In the genomic region with DNA sequence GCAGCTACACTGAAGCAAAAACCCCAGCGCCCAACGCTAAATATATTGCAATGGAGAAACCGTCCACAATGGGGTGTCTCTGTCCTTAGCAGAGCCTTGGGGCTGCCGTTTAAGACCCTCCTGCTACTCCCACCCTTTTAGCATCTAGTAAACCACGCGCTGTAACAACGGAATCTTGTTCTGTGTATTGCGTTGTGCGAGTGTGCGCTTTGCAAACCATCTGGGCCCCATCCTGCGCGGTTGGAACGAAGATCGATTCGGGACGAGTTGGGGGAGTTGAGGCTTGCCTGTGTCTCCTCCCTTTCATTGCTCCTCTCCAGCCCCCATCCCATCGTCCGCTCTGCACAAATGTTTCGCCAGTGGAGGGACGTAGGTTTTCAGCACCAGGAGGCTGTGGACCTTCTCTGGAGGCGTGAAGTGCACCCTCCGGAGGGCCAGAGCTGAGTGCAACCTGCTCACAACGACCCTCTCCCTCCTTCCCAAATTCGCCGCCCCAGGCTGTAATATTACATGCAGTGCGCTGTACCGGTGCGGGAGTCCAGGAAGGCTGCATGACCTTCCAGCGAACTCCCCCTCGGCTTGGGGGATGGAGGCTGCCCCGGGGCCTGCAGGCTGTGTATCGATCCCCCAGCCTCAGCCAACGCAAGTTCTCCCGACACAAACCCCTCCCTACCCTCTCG, we compare ENCODE assay signal across 1 cellular context.
TF ChIP-seq lines count a peak whose summit lies in the region.

No MANE protein-coding gene starts in this region.

TF ChIP-seq in HepG2, 621 proteins besides CTCF, POLR2A, EP300 and RAD21 (continued from another document and continues in another):
- TF ChIP-seq EHMT2 (IDR thresholded peaks at IDR 0.05; ENCODE audit: borderline replicate concordance, low read depth, low read length) (no peak), ZNF678 (CRISPR knock-in tag; IDR thresholded peaks at IDR 0.05) (no peak), JARID2 (CRISPR knock-in tag; IDR thresholded peaks at IDR 0.05; ENCODE audit: insufficient replicate concordance) (no peak), CBX2 (IDR thresholded peaks at IDR 0.05; ENCODE audit: low read depth, low read length) (no peak), CBX2 (CRISPR knock-in tag; IDR thresholded peaks at IDR 0.05; ENCODE audit: low read depth) (no peak), TP53 (CRISPR knock-in tag; conservative IDR thresholded peaks at IDR 0.05) (no peak), ZNF564 (CRISPR knock-in tag; IDR thresholded peaks at IDR 0.05) (no peak), IRX3 (CRISPR knock-in tag; IDR thresholded peaks at IDR 0.05; ENCODE audit: borderline replicate concordance, low read depth) (no peak), ZBTB38 (CRISPR knock-in tag; IDR thresholded peaks at IDR 0.05) (no peak), MIXL1 (CRISPR knock-in tag; IDR thresholded peaks at IDR 0.05) (no peak), NBN (conservative IDR thresholded peaks at IDR 0.05) (no peak), ZNF709 (CRISPR knock-in tag; IDR thresholded peaks at IDR 0.05) (no peak; the same call in 1 of the 2 replicates), FOXP1 (IDR thresholded peaks at IDR 0.05) (no peak), FOXP1 (CRISPR knock-in tag; IDR thresholded peaks at IDR 0.05) (no peak), HDAC1 (CRISPR knock-in tag; IDR thresholded peaks at IDR 0.05) (peak; percentile 60; the same call in 1 of the 2 replicates), TSC22D2 (CRISPR knock-in tag; IDR thresholded peaks at IDR 0.05; ENCODE audit: borderline replicate concordance) (no peak), CCDC6 (CRISPR knock-in tag; IDR thresholded peaks at IDR 0.05) (peak; percentile 3; the same call in 1 of the 2 replicates), SNAI1 (CRISPR knock-in tag; IDR thresholded peaks at IDR 0.05; ENCODE audit: borderline replicate concordance) (no peak), ZFP37 (CRISPR knock-in tag; IDR thresholded peaks at IDR 0.05; ENCODE audit: borderline replicate concordance) (no peak), ZNF367 (CRISPR knock-in tag; IDR thresholded peaks at IDR 0.05; ENCODE audit: borderline replicate concordance) (no peak), KDM6A (CRISPR knock-in tag; IDR thresholded peaks at IDR 0.05; ENCODE audit: low read depth) (no peak), RELA (CRISPR knock-in tag; IDR thresholded peaks at IDR 0.05) (no peak), POLR2G (IDR thresholded peaks at IDR 0.05; ENCODE audit: low read depth, low read length) (no peak), TCF7L2 (IDR thresholded peaks at IDR 0.05; ENCODE audit: low read depth, low read length) (no peak), RORA (CRISPR knock-in tag; IDR thresholded peaks at IDR 0.05) (no peak), ZNF883 (CRISPR knock-in tag; IDR thresholded peaks at IDR 0.05; ENCODE audit: not compliant biosample characterization) (no peak), MIER3 (CRISPR knock-in tag; IDR thresholded peaks at IDR 0.05; ENCODE audit: borderline replicate concordance) (no peak), PAF1 (CRISPR knock-in tag; IDR thresholded peaks at IDR 0.05) (no peak), ARNT (IDR thresholded peaks at IDR 0.05) (no peak), RXRA (CRISPR knock-in tag; IDR thresholded peaks at IDR 0.05) (peak; percentile 79), PCBP1 (IDR thresholded peaks at IDR 0.05; ENCODE audit: borderline replicate concordance, low read depth, low read length) (peak; percentile 37; the same call in 1 of the 2 replicates), HCFC1 (IDR thresholded peaks at IDR 0.05; ENCODE audit: low read depth, low read length) (no peak), ZFP82 (CRISPR knock-in tag; IDR thresholded peaks at IDR 0.05; ENCODE audit: borderline replicate concordance) (no peak), ZNF263 (CRISPR knock-in tag; IDR thresholded peaks at IDR 0.05) (no peak), SIN3A (IDR thresholded peaks at IDR 0.05; ENCODE audit: borderline replicate concordance, low read depth, low read length) (no peak; the same call in 1 of the 2 replicates), NRL (CRISPR knock-in tag; IDR thresholded peaks at IDR 0.05; ENCODE audit: borderline replicate concordance) (peak; percentile 64; the same call in 1 of the 2 replicates)
- TF ChIP-seq, protein P1, sequence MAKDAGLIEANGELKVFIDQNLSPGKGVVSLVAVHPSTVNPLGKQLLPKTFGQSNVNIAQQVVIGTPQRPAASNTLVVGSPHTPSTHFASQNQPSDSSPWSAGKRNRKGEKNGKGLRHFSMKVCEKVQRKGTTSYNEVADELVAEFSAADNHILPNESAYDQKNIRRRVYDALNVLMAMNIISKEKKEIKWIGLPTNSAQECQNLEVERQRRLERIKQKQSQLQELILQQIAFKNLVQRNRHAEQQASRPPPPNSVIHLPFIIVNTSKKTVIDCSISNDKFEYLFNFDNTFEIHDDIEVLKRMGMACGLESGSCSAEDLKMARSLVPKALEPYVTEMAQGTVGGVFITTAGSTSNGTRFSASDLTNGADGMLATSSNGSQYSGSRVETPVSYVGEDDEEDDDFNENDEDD (CRISPR knock-in tag; IDR thresholded peaks at IDR 0.05; ENCODE audit: borderline replicate concordance) = no peak
- TF ChIP-seq, protein P2, sequence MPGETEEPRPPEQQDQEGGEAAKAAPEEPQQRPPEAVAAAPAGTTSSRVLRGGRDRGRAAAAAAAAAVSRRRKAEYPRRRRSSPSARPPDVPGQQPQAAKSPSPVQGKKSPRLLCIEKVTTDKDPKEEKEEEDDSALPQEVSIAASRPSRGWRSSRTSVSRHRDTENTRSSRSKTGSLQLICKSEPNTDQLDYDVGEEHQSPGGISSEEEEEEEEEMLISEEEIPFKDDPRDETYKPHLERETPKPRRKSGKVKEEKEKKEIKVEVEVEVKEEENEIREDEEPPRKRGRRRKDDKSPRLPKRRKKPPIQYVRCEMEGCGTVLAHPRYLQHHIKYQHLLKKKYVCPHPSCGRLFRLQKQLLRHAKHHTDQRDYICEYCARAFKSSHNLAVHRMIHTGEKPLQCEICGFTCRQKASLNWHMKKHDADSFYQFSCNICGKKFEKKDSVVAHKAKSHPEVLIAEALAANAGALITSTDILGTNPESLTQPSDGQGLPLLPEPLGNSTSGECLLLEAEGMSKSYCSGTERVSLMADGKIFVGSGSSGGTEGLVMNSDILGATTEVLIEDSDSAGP (CRISPR knock-in tag; IDR thresholded peaks at IDR 0.05; ENCODE audit: borderline replicate concordance) = peak; percentile 71; the same call in 1 of the 2 replicates
- TF ChIP-seq, protein P3, sequence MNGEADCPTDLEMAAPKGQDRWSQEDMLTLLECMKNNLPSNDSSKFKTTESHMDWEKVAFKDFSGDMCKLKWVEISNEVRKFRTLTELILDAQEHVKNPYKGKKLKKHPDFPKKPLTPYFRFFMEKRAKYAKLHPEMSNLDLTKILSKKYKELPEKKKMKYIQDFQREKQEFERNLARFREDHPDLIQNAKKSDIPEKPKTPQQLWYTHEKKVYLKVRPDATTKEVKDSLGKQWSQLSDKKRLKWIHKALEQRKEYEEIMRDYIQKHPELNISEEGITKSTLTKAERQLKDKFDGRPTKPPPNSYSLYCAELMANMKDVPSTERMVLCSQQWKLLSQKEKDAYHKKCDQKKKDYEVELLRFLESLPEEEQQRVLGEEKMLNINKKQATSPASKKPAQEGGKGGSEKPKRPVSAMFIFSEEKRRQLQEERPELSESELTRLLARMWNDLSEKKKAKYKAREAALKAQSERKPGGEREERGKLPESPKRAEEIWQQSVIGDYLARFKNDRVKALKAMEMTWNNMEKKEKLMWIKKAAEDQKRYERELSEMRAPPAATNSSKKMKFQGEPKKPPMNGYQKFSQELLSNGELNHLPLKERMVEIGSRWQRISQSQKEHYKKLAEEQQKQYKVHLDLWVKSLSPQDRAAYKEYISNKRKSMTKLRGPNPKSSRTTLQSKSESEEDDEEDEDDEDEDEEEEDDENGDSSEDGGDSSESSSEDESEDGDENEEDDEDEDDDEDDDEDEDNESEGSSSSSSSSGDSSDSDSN (CRISPR knock-in tag; IDR thresholded peaks at IDR 0.05) = peak; percentile 78
- TF ChIP-seq, protein P4, sequence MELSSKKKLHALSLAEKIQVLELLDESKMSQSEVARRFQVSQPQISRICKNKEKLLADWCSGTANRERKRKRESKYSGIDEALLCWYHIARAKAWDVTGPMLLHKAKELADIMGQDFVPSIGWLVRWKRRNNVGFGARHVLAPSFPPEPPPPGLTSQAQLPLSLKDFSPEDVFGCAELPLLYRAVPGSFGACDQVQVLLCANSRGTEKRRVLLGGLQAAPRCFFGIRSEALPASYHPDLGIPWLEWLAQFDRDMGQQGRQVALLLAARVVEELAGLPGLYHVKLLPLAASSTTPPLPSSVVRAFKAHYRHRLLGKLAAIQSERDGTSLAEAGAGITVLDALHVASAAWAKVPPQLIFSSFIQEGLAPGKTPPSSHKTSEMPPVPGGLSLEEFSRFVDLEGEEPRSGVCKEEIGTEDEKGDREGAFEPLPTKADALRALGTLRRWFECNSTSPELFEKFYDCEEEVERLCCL (CRISPR knock-in tag; IDR thresholded peaks at IDR 0.05; ENCODE audit: borderline replicate concordance) = peak; percentile 80; the same call in 1 of the 2 replicates
- TF ChIP-seq, protein P5, sequence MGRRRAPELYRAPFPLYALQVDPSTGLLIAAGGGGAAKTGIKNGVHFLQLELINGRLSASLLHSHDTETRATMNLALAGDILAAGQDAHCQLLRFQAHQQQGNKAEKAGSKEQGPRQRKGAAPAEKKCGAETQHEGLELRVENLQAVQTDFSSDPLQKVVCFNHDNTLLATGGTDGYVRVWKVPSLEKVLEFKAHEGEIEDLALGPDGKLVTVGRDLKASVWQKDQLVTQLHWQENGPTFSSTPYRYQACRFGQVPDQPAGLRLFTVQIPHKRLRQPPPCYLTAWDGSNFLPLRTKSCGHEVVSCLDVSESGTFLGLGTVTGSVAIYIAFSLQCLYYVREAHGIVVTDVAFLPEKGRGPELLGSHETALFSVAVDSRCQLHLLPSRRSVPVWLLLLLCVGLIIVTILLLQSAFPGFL (CRISPR knock-in tag; IDR thresholded peaks at IDR 0.05) = no peak
- TF ChIP-seq, protein P6, sequence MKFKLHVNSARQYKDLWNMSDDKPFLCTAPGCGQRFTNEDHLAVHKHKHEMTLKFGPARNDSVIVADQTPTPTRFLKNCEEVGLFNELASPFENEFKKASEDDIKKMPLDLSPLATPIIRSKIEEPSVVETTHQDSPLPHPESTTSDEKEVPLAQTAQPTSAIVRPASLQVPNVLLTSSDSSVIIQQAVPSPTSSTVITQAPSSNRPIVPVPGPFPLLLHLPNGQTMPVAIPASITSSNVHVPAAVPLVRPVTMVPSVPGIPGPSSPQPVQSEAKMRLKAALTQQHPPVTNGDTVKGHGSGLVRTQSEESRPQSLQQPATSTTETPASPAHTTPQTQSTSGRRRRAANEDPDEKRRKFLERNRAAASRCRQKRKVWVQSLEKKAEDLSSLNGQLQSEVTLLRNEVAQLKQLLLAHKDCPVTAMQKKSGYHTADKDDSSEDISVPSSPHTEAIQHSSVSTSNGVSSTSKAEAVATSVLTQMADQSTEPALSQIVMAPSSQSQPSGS (CRISPR knock-in tag; IDR thresholded peaks at IDR 0.05) = no peak; the same call in 1 of the 2 replicates
- TF ChIP-seq, protein P7, sequence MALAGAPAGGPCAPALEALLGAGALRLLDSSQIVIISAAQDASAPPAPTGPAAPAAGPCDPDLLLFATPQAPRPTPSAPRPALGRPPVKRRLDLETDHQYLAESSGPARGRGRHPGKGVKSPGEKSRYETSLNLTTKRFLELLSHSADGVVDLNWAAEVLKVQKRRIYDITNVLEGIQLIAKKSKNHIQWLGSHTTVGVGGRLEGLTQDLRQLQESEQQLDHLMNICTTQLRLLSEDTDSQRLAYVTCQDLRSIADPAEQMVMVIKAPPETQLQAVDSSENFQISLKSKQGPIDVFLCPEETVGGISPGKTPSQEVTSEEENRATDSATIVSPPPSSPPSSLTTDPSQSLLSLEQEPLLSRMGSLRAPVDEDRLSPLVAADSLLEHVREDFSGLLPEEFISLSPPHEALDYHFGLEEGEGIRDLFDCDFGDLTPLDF (CRISPR knock-in tag; IDR thresholded peaks at IDR 0.05) = no peak
- TF ChIP-seq, protein P8, sequence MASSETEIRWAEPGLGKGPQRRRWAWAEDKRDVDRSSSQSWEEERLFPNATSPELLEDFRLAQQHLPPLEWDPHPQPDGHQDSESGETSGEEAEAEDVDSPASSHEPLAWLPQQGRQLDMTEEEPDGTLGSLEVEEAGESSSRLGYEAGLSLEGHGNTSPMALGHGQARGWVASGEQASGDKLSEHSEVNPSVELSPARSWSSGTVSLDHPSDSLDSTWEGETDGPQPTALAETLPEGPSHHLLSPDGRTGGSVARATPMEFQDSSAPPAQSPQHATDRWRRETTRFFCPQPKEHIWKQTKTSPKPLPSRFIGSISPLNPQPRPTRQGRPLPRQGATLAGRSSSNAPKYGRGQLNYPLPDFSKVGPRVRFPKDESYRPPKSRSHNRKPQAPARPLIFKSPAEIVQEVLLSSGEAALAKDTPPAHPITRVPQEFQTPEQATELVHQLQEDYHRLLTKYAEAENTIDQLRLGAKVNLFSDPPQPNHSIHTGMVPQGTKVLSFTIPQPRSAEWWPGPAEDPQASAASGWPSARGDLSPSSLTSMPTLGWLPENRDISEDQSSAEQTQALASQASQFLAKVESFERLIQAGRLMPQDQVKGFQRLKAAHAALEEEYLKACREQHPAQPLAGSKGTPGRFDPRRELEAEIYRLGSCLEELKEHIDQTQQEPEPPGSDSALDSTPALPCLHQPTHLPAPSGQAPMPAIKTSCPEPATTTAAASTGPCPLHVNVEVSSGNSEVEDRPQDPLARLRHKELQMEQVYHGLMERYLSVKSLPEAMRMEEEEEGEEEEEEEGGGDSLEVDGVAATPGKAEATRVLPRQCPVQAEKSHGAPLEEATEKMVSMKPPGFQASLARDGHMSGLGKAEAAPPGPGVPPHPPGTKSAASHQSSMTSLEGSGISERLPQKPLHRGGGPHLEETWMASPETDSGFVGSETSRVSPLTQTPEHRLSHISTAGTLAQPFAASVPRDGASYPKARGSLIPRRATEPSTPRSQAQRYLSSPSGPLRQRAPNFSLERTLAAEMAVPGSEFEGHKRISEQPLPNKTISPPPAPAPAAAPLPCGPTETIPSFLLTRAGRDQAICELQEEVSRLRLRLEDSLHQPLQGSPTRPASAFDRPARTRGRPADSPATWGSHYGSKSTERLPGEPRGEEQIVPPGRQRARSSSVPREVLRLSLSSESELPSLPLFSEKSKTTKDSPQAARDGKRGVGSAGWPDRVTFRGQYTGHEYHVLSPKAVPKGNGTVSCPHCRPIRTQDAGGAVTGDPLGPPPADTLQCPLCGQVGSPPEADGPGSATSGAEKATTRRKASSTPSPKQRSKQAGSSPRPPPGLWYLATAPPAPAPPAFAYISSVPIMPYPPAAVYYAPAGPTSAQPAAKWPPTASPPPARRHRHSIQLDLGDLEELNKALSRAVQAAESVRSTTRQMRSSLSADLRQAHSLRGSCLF (CRISPR knock-in tag; IDR thresholded peaks at IDR 0.05; ENCODE audit: borderline replicate concordance) = no peak
- TF ChIP-seq, protein P9, sequence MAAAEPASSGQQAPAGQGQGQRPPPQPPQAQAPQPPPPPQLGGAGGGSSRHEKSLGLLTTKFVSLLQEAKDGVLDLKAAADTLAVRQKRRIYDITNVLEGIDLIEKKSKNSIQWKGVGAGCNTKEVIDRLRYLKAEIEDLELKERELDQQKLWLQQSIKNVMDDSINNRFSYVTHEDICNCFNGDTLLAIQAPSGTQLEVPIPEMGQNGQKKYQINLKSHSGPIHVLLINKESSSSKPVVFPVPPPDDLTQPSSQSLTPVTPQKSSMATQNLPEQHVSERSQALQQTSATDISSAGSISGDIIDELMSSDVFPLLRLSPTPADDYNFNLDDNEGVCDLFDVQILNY (CRISPR knock-in tag; conservative IDR thresholded peaks at IDR 0.05) = no peak
- TF ChIP-seq, protein P10, sequence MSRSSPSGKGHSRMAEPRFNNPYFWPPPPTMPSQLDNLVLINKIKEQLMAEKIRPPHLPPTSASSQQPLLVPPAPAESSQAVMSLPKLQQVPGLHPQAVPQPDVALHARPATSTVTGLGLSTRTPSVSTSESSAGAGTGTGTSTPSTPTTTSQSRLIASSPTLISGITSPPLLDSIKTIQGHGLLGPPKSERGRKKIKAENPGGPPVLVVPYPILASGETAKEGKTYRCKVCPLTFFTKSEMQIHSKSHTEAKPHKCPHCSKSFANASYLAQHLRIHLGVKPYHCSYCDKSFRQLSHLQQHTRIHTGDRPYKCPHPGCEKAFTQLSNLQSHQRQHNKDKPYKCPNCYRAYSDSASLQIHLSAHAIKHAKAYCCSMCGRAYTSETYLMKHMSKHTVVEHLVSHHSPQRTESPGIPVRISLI (CRISPR knock-in tag; IDR thresholded peaks at IDR 0.05; ENCODE audit: borderline replicate concordance) = no peak
